ENCODE assay signal across 19 cellular contexts in genomic region chr6:21142716-21143115, GRCh38.
"Had no signal": no experiment of that assay in that cellular context is flagged by ENCODE, and none has a peak within 500 bp of the region (broad histone marks: within the 10 kb centered on the region; RNA-seq: fewer than 3 reads in every experiment).

No MANE protein-coding gene starts in this region.

- H3K9me3 ChIP-seq: SK-N-SH had no signal

- H3K9ac ChIP-seq: SK-N-SH had no signal

- H3K27ac ChIP-seq: HL-60, RWPE1 had no signal

- H3K4me2 ChIP-seq: SK-N-SH had no signal

- ATAC-seq: Panc1, PC-3 had no signal

- DNase-seq: Karpas-422, KG1, MM.1S, NCI-H1092 treated with DMSO at 0.1 percent for 48 hours, NCI-H1436, NCI-H187, NCI-H2029 treated with DMSO at 0.1 percent for 48 hours, NCI-H2171 treated with DMSO at 0.1 percent for 48 hours, NCI-H345, NCI-H524 treated with DMSO at 0.1 percent for 48 hours, NCI-H69, NCI-H774, PC-3, SHP77, SK-N-SH, SW 1271 had no signal

- H3K9me2 ChIP-seq: SK-N-SH had no signal
